ENCODE assay signal across 12 cellular contexts in genomic region chr15:68526269-68526668, GRCh38. TPM values are rescaled to one million over a fixed set of nuclear protein-coding genes. Genes with fewer than 3 reads are reported as not detected.
A peak's percentile ranks its signal among the peaks of the same experiment; 100 is the strongest.
DNase-seq lines count a peak whose midpoint lies in the region; ATAC-seq and FAIRE-seq lines count a peak whose summit lies in the region.
"Had no signal": no experiment of that assay in that cellular context is flagged by ENCODE, and none has a peak within 500 bp of the region (broad histone marks: within the 10 kb centered on the region; RNA-seq: fewer than 3 reads in every experiment).

No MANE protein-coding gene starts in this region.

- FAIRE-seq in urothelium cell line (lab: Jason Lieb, UNC): peak; percentile 27

- peaks cover 7 to 9% of the 10 kb centered on the region in 2 donors for H3K9me3 Mint-ChIP-seq in activated naive CD4-positive, alpha-beta T cell treated with anti-CD3 and anti-CD28 coated beads, Interleukin-2, amount 50 U/mL, for 72 hours

- peaks cover 6 to 7% of the 10 kb centered on the region in 2 donors for H3K36me3 Mint-ChIP-seq in activated naive CD4-positive, alpha-beta T cell treated with anti-CD3 and anti-CD28 coated beads, Interleukin-2, amount 50 U/mL, for 72 hours

- no peak for DNase-seq in activated naive CD4-positive, alpha-beta T cell treated with anti-CD3 and anti-CD28 coated beads, Interleukin-2, amount 50 U/mL, for 72 hours (ENCODE audit: low spot score in 2 of 2)
- DNase-seq in activated naive CD4-positive, alpha-beta T cell treated with anti-CD3 and anti-CD28 coated beads, Interleukin-2, amount 50 U/mL, for 16 hours: no peak
- peak; percentile 52 for DNase-seq in amniotic stem cell (lab: John Stamatoyannopoulos, UW)
- DNase-seq in urothelium cell line (ENCODE audit: low spot score): peak; percentile 65
- DNase-seq in DMS153 (lab: John Stamatoyannopoulos, UW): no peak
- no peak for DNase-seq in central memory CD4-positive, alpha-beta T cell
- no peak for DNase-seq in foreskin melanocyte
- DNase-seq: effector CD8-positive, alpha-beta T cell; NCI-H748 treated with DMSO at 0.1 percent for 48 hours had no signal

- ATAC-seq in activated naive CD4-positive, alpha-beta T cell treated with anti-CD3 and anti-CD28 coated beads, Interleukin-2, amount 50 U/mL, for 72 hours: peak; percentile 74 to 94
- peak; percentile 64 for ATAC-seq in HG03175 (IDR thresholded peaks at IDR 0.05; ENCODE audit: unreplicated experiment)

- no peak overlapping the region for H3K27ac Mint-ChIP-seq in activated naive CD4-positive, alpha-beta T cell treated with anti-CD3 and anti-CD28 coated beads, Interleukin-2, amount 50 U/mL, for 72 hours
- H3K27ac Mint-ChIP-seq: activated T-helper 2 cell treated with anti-CD3 and anti-CD28 coated beads, Interferon-gamma antibody, Interleukin-2, Interleukin-4, amounts not matched to agents 10 μg/mL and 5 μg/mL and 100 μg/mL, durations not matched to agents 14 hours and 24 hours and 36 hours had no signal

RNA-seq across cellular contexts. Expression of gene CORO2B, which starts 52.5 kb away (rescaled TPM):
- total RNA-seq in activated naive CD4-positive, alpha-beta T cell treated with anti-CD3 and anti-CD28 coated beads, Interleukin-2, amount 50 U/mL, for 72 hours: under 1 TPM in 1 of 2 donors, not detected in 1; 0.07 TPM
- total RNA-seq: T-helper 2 cell treated with Interferon-gamma antibody and Interleukin-4, amounts not matched to agents 100 ng/mL and 5 ng/mL, for 36 hours had no signal

Comparison
In these comparisons a context has a peak if more than half of its experiments do, and no peak if none do; other contexts are left out.
1. DNase-seq: peak in amniotic stem cell (single experiment) and urothelium cell line (single experiment); none in activated naive CD4-positive, alpha-beta T cell treated with anti-CD3 and anti-CD28 coated beads, Interleukin-2, amount 50 U/mL, for 72 hours (0 of 2), activated naive CD4-positive, alpha-beta T cell treated with anti-CD3 and anti-CD28 coated beads, Interleukin-2, amount 50 U/mL, for 16 hours (single experiment), DMS153 (single experiment), central memory CD4-positive, alpha-beta T cell (single experiment) and foreskin melanocyte (single experiment).